In the genomic region with DNA sequence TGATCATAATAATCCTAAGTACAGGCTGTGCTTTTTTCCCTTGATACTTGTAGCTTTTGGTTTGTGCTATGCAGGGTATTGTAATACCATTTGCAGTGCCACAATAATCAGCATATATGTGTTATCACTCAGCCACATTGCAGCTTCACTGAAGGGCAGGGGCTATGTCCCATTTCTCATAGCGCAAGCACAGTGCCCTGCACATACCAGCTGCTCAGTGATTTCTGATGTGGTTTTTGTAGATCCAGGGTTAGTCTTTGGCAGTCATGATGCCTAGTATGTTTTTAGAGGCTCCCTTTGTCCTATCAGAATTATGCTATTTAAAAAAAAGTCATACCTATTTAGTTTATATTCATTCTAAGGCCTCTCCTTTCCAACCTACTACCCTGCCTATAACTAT, we compare ENCODE assay signal across 28 cellular contexts. TPM values are rescaled to one million over a fixed set of nuclear protein-coding genes. Genes with fewer than 3 reads are reported as not detected.
"Had no signal": no experiment of that assay in that cellular context is flagged by ENCODE, and none has a peak within 500 bp of the region (broad histone marks: within the 10 kb centered on the region; RNA-seq: fewer than 3 reads in every experiment).

No MANE protein-coding gene starts in this region.

- FAIRE-seq: endometrium had no signal

- H3K27ac ChIP-seq: brain microvascular endothelial cell, left ventricle myocardium inferior, prostate gland, skin epidermis, stomach, testis, upper lobe of left lung, VCaP had no signal

- ATAC-seq: activated CD4-positive, CD25-positive, alpha-beta regulatory T cell treated with anti-CD3 and anti-CD28 coated beads, Interleukin-2, amount 50 U/mL, for 24 hours; activated CD8-positive, alpha-beta memory T cell treated with anti-CD3 and anti-CD28 coated beads, Interleukin-2, amount 10 ng/mL, durations not matched to agents 7 days and 5 days; activated CD8-positive, alpha-beta T cell treated with anti-CD3 and anti-CD28 coated beads for 36 hours; activated naive CD8-positive, alpha-beta T cell treated with anti-CD3 and anti-CD28 coated beads, Interleukin-2, amount 50 U/mL, for 24 hours; mucosa of descending colon; naive thymus-derived CD4-positive, alpha-beta T cell; right cardiac atrium; SK-N-SH treated with all-trans-retinoic acid at 6 μM for 48 hours; stimulated activated memory B cell treated with anti-CD40 and anti-IgM and Interleukin-4, amounts not matched to agents 10 μg/mL and 1 μg/mL and 100 μg/mL, for 72 hours had no signal

- H3K4me1 ChIP-seq: prostate gland, testis had no signal

- H3K36me3 ChIP-seq: brain microvascular endothelial cell, left ventricle myocardium inferior, prostate gland, upper lobe of left lung had no signal

- H3K9me3 ChIP-seq: left ventricle myocardium inferior, mucosa of descending colon, prostate gland, stomach, testis, upper lobe of left lung had no signal

- H3K4me3 ChIP-seq: left ventricle myocardium inferior, mucosa of descending colon, prostate gland, skin epidermis, stomach, testis, upper lobe of left lung had no signal

- H3K27me3 ChIP-seq: brain microvascular endothelial cell, stomach, testis, upper lobe of left lung had no signal

- DNase-seq: activated CD4-positive, alpha-beta T cell treated with anti-CD3 and anti-CD28 coated beads, Interleukin-2, amount 10 ng/mL, durations not matched to agents 7 days and 5 days; activated CD8-positive, alpha-beta memory T cell treated with anti-CD3 and anti-CD28 coated beads, Interleukin-2, amount 10 ng/mL, durations not matched to agents 7 days and 5 days; activated CD8-positive, alpha-beta T cell treated with anti-CD3 and anti-CD28 coated beads for 36 hours; activated gamma-delta T cell; activated naive CD4-positive, alpha-beta T cell treated with anti-CD3 and anti-CD28 coated beads, Interleukin-2, amount 50 U/mL, for 16 hours; activated naive CD8-positive, alpha-beta T cell treated with anti-CD3 and anti-CD28 coated beads, Interleukin-2, amount 50 U/mL, for 24 hours; aorta; brain microvascular endothelial cell; caudate nucleus; effector CD4-positive, alpha-beta T cell; foreskin fibroblast; immature natural killer cell; left ventricle myocardium inferior; mammary epithelial cell; mucosa of descending colon; naive thymus-derived CD4-positive, alpha-beta T cell; right cardiac atrium; stimulated activated CD4-positive, alpha-beta T cell treated with anti-CD3 and anti-CD28 coated beads, Interleukin-1b, Interleukin-23, amount 100 ng/mL, for 48 hours; stomach; testis; upper lobe of left lung had no signal

RNA-seq across cellular contexts. Expression of gene MET, which starts 25.8 kb away (rescaled TPM):
- polyA plus RNA-seq: immature natural killer cell; naive thymus-derived CD4-positive, alpha-beta T cell had no signal
